ENCODE assay signal across 8 cellular contexts in genomic region chr3:71723452-71724170, GRCh38. TPM values are rescaled to one million over a fixed set of nuclear protein-coding genes. Genes with fewer than 3 reads are reported as not detected.
DNase-seq lines count a peak whose midpoint lies in the region; ATAC-seq and TF ChIP-seq lines count a peak whose summit lies in the region.

No MANE protein-coding gene starts in this region.

- H2AFZ ChIP-seq in neural cell (ENCODE audit: low read depth, low read length): no peak overlapping the region

- no peak overlapping the region for H3K27ac ChIP-seq in neural cell (ENCODE audit: low read length)

- peak overlapping the region; percentile 89 for H3K4me3 ChIP-seq in neural cell (ENCODE audit: low read length)

- POLR2A ChIA-PET in GM10248 (lab: Yijun Ruan, JAX): no interaction called here

- DNase-seq in GM10248 (ENCODE audit: extremely low spot score) (peak; percentile 28), foreskin melanocyte (no peak), iPS-NIHi11 (ENCODE audit: low spot score) (no peak)
- DNase-seq in activated naive CD4-positive, alpha-beta T cell treated with anti-CD3 and anti-CD28 coated beads, Interleukin-2, amount 50 U/mL, for 16 hours: peak; percentile 58
- no peak for DNase-seq in NK-92 treated with Interleukin-12 subunit alpha and Interleukin-12 subunit beta, amount 100 ng/mL, for 24 hours (lab: John Stamatoyannopoulos, UW)

- CTCF ChIA-PET in GM10248 (lab: Yijun Ruan, JAX): interaction anchor here (1.2 to 1.5 kb wide), 2 partner anchors 10 to 1098 kb away, joined by 3 to 4 read pairs; no protein-coding TSS in a partner anchor

- ATAC-seq in HG03135 (IDR thresholded peaks at IDR 0.05; ENCODE audit: unreplicated experiment) (peak; percentile 47), GM19023 (IDR thresholded peaks at IDR 0.05; ENCODE audit: unreplicated experiment) (no peak)

- peaks cover 7% of the 10 kb centered on the region for H3K79me2 ChIP-seq in neural cell (replicated peaks; ENCODE audit: insufficient read depth, low read length)

- peak overlapping the region; percentile 84 for H3K4me2 ChIP-seq in neural cell (ENCODE audit: low read length)

- no peaks in the 10 kb centered on the region for H4K20me1 ChIP-seq in neural cell (ENCODE audit: insufficient read depth)

- peaks cover 4% of the 10 kb centered on the region for H3K27me3 ChIP-seq in neural cell (ENCODE audit: insufficient read depth, low read depth, low read length)

- peak overlapping the region; percentile 69 for H3K9ac ChIP-seq in neural cell (ENCODE audit: low read length)

- no peaks in the 10 kb centered on the region for H3F3A ChIP-seq in neural cell (ENCODE audit: insufficient read depth, low read length, poor library complexity, severe bottlenecking)

- no peak for TF ChIP-seq EP300 in neural cell (conservative IDR thresholded peaks at IDR 0.05; ENCODE audit: poor library complexity, severe bottlenecking)

- no peaks in the 10 kb centered on the region for H3K9me3 ChIP-seq in neural cell (ENCODE audit: low read length)

- H3K9me2 ChIP-seq in neural cell (ENCODE audit: insufficient read depth, low read length): no peaks in the 10 kb centered on the region

- TF ChIP-seq RAD21 in neural cell (conservative IDR thresholded peaks at IDR 0.05): no peak

- no peaks in the 10 kb centered on the region for H3K36me3 ChIP-seq in neural cell (ENCODE audit: insufficient read depth, low read length)

- TF ChIP-seq CTCF in GM10248 (IDR thresholded peaks at IDR 0.05; ENCODE audit: control extremely low read depth, extremely low read depth, low read depth, missing control alignments): no peak
- no peak for TF ChIP-seq CTCF in neural cell (IDR thresholded peaks at IDR 0.05; ENCODE audit: poor library complexity, severe bottlenecking)

TF ChIP-seq in neural cell, 6 proteins besides CTCF, POLR2A, EP300 and RAD21:
- no peak for TF ChIP-seq MXI1 (conservative IDR thresholded peaks at IDR 0.05; ENCODE audit: poor library complexity, severe bottlenecking)
- no peak for TF ChIP-seq TAF1 (IDR thresholded peaks at IDR 0.05; ENCODE audit: low read depth)
- TF ChIP-seq, protein P1, sequence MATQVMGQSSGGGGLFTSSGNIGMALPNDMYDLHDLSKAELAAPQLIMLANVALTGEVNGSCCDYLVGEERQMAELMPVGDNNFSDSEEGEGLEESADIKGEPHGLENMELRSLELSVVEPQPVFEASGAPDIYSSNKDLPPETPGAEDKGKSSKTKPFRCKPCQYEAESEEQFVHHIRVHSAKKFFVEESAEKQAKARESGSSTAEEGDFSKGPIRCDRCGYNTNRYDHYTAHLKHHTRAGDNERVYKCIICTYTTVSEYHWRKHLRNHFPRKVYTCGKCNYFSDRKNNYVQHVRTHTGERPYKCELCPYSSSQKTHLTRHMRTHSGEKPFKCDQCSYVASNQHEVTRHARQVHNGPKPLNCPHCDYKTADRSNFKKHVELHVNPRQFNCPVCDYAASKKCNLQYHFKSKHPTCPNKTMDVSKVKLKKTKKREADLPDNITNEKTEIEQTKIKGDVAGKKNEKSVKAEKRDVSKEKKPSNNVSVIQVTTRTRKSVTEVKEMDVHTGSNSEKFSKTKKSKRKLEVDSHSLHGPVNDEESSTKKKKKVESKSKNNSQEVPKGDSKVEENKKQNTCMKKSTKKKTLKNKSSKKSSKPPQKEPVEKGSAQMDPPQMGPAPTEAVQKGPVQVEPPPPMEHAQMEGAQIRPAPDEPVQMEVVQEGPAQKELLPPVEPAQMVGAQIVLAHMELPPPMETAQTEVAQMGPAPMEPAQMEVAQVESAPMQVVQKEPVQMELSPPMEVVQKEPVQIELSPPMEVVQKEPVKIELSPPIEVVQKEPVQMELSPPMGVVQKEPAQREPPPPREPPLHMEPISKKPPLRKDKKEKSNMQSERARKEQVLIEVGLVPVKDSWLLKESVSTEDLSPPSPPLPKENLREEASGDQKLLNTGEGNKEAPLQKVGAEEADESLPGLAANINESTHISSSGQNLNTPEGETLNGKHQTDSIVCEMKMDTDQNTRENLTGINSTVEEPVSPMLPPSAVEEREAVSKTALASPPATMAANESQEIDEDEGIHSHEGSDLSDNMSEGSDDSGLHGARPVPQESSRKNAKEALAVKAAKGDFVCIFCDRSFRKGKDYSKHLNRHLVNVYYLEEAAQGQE (IDR thresholded peaks at IDR 0.05; ENCODE audit: borderline replicate concordance): no peak
- no peak for TF ChIP-seq SMC3 (conservative IDR thresholded peaks at IDR 0.05; ENCODE audit: poor library complexity)
- no peak for TF ChIP-seq POLR2AphosphoS5 (IDR thresholded peaks at IDR 0.05)
- TF ChIP-seq EZH2 (IDR thresholded peaks at IDR 0.05; ENCODE audit: borderline replicate concordance, insufficient read depth, low read length, poor library complexity, severe bottlenecking): no peak

RNA-seq across cellular contexts. Expression of gene EIF4E3, which starts 1.6 kb away (rescaled TPM):
- polyA plus RNA-seq in neural cell: 9.2 and 11.4 TPM in 2 replicates
- polyA minus RNA-seq in neural cell: 17.0 and 21.4 TPM in 2 replicates

RNA-seq across cellular contexts. Expression of gene GPR27, which starts 30.0 kb away (rescaled TPM):
- 67.8 and 69.4 TPM in 2 replicates for polyA plus RNA-seq in neural cell
- 55.2 and 59.6 TPM in 2 replicates for polyA minus RNA-seq in neural cell

Comparison
In these comparisons a context has a peak if more than half of its experiments do, and no peak if none do; other contexts are left out.
1. DNase-seq: peak in GM10248 (single experiment) and activated naive CD4-positive, alpha-beta T cell treated with anti-CD3 and anti-CD28 coated beads, Interleukin-2, amount 50 U/mL, for 16 hours (single experiment); none in NK-92 treated with Interleukin-12 subunit alpha and Interleukin-12 subunit beta, amount 100 ng/mL, for 24 hours (single experiment), foreskin melanocyte (single experiment) and iPS-NIHi11 (single experiment).